8 cellular contexts compared by ENCODE assay signal in the genomic region with DNA sequence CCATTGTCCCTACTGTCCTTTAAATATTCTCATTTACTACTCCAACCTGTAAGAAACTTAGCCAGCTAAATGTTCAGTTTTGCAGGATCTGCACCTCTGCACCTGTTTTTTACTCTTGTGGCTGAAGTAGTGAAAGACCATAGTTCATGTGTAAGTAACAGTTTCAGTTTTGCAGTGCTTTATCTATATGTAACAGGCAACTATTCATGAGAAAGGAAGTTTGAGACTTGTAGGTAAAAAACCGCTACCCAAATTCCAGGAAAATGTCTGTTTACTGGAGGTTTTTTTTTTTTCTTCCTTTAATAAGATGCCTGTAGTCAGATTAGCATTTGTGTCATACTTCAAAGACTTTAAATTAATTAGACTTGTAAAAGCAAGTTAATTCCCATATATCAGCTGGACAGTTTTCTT. TPM values are rescaled to one million over a fixed set of nuclear protein-coding genes. Genes with fewer than 3 reads are reported as not detected.
DNase-seq lines count a peak whose midpoint lies in the region; ATAC-seq and TF ChIP-seq lines count a peak whose summit lies in the region.

No MANE protein-coding gene starts in this region.

- POLR2A ChIA-PET in CD4-positive, alpha-beta memory T cell (lab: Charles Lee; ENCODE audit: partially characterized antibody), result interaction anchor here (0.6 to 12.0 kb wide), 23 partner anchors 10 to 200 kb away, joined by 3 to 414 read pairs (median 9); partner anchors contain the start of gene MBNL1
- POLR2A ChIA-PET in activated naive CD8-positive, alpha-beta T cell treated with anti-CD3 and anti-CD28 coated beads, Interleukin-2, amount 10 ng/mL, durations not matched to agents 7 days and 5 days (lab: Charles Lee), result interaction anchor here (0.6 to 8.9 kb wide), 23 partner anchors 9 to 1481 kb away, joined by 3 to 258 read pairs (median 4); partner anchors contain the start of genes MBNL1 and SIAH2

- H3K9me3 Mint-ChIP-seq in CD4-positive, alpha-beta memory T cell, result no peaks in the 10 kb centered on the region
- H3K9me3 Mint-ChIP-seq in activated naive CD8-positive, alpha-beta T cell treated with anti-CD3 and anti-CD28 coated beads, Interleukin-2, amount 10 ng/mL, durations not matched to agents 7 days and 5 days, result no peaks in the 10 kb centered on the region

- CTCF ChIA-PET in CD4-positive, alpha-beta memory T cell (lab: Charles Lee; ENCODE audit: partially characterized antibody), result interaction anchor here (1.0 to 5.5 kb wide), 11 partner anchors 9 to 203 kb away, joined by 3 to 49 read pairs (median 6); partner anchors contain the start of gene MBNL1

- WGBS in gastroesophageal sphincter (ENCODE audit: low coverage in 1 of 2), 2 donors, result 78 to 83% methylated on average over 1 of the region's 1 CpG

- H3K4me1 ChIP-seq in CD4-positive, alpha-beta memory T cell (ENCODE audit: insufficient read depth, low read length), result peaks cover 63% of the 10 kb centered on the region
- H3K4me1 ChIP-seq in gastroesophageal sphincter, result peaks cover 0 to 22% (median 0%) of the 10 kb centered on the region in 3 donors

- no peak for TF ChIP-seq POLR2A in gastroesophageal sphincter (IDR thresholded peaks at IDR 0.05)

- peak overlapping the region; percentile 91 to 98 (median 94) for H3K4me3 Mint-ChIP-seq in CD4-positive, alpha-beta memory T cell
- peak overlapping the region; percentile 97 for H3K4me3 Mint-ChIP-seq in activated naive CD8-positive, alpha-beta T cell treated with anti-CD3 and anti-CD28 coated beads, Interleukin-2, amount 10 ng/mL, durations not matched to agents 7 days and 5 days

- intact Hi-C loops in CD4-positive, alpha-beta memory T cell (cut with micrococcal nuclease), result loop anchor here (1.0 to 2.0 kb wide), 4 partner anchors 10 to 59 kb away; partner anchors contain the start of gene MBNL1
- intact Hi-C loops in posterior cingulate gyrus (cut with DNase I), result no loop called here

- H3K27ac ChIP-seq in CD4-positive, alpha-beta memory T cell (ENCODE audit: low read depth, low read length), result peak overlapping the region; percentile 69
- H3K27ac ChIP-seq in gastroesophageal sphincter, result peak overlapping the region in 1 of 4 donors; percentile 9

- no peak for TF ChIP-seq EP300 in gastroesophageal sphincter (IDR thresholded peaks at IDR 0.05)

- TF ChIP-seq CTCF in gastroesophageal sphincter (IDR thresholded peaks at IDR 0.05), result no peak

- H3K27me3 Mint-ChIP-seq in CD4-positive, alpha-beta memory T cell, result no peaks in the 10 kb centered on the region
- no peaks in the 10 kb centered on the region for H3K27me3 Mint-ChIP-seq in activated naive CD8-positive, alpha-beta T cell treated with anti-CD3 and anti-CD28 coated beads, Interleukin-2, amount 10 ng/mL, durations not matched to agents 7 days and 5 days

- H3K27ac Mint-ChIP-seq in CD4-positive, alpha-beta memory T cell, result peak overlapping the region; percentile 82 to 97 (median 92)
- H3K27ac Mint-ChIP-seq in activated naive CD8-positive, alpha-beta T cell treated with anti-CD3 and anti-CD28 coated beads, Interleukin-2, amount 10 ng/mL, durations not matched to agents 7 days and 5 days, result peak overlapping the region; percentile 95

- H3K4me1 Mint-ChIP-seq in CD4-positive, alpha-beta memory T cell, result peaks cover 35 to 76% (median 44%) of the 10 kb centered on the region in 4 donors
- peaks cover 42% of the 10 kb centered on the region for H3K4me1 Mint-ChIP-seq in activated naive CD8-positive, alpha-beta T cell treated with anti-CD3 and anti-CD28 coated beads, Interleukin-2, amount 10 ng/mL, durations not matched to agents 7 days and 5 days

- H3K27me3 ChIP-seq in CD4-positive, alpha-beta memory T cell (ENCODE audit: insufficient read depth, low read length), result no peaks in the 10 kb centered on the region
- no peaks in the 10 kb centered on the region for H3K27me3 ChIP-seq in gastroesophageal sphincter

- H3K4me3 ChIP-seq in CD4-positive, alpha-beta memory T cell (ENCODE audit: low read length in 2 of 2), result peak overlapping the region; percentile 56 to 82
- H3K4me3 ChIP-seq in gastroesophageal sphincter, result no peak overlapping the region

- peaks cover 4 to 12% of the 10 kb centered on the region in 2 donors for H3K36me3 Mint-ChIP-seq in CD4-positive, alpha-beta memory T cell
- H3K36me3 Mint-ChIP-seq in activated naive CD8-positive, alpha-beta T cell treated with anti-CD3 and anti-CD28 coated beads, Interleukin-2, amount 10 ng/mL, durations not matched to agents 7 days and 5 days, result peaks cover 16% of the 10 kb centered on the region

- H3K9me3 ChIP-seq in CD4-positive, alpha-beta memory T cell (ENCODE audit: control insufficient read depth in 1 of 2, low read length in 2 of 2), result no peaks in the 10 kb centered on the region
- no peaks in the 10 kb centered on the region for H3K9me3 ChIP-seq in gastroesophageal sphincter

- ATAC-seq in GM19438 (IDR thresholded peaks at IDR 0.05; ENCODE audit: low read depth, unreplicated experiment) (peak; percentile 69), HG03196 (IDR thresholded peaks at IDR 0.05; ENCODE audit: unreplicated experiment) (peak; percentile 62), gastroesophageal sphincter (no peak)
- ATAC-seq in activated naive CD8-positive, alpha-beta T cell treated with anti-CD3 and anti-CD28 coated beads, Interleukin-2, amount 10 ng/mL, durations not matched to agents 7 days and 5 days (ENCODE audit: low read depth), result peak; percentile 72

- no peaks in the 10 kb centered on the region for H3K36me3 ChIP-seq in CD4-positive, alpha-beta memory T cell (ENCODE audit: insufficient read depth, low read length)
- H3K36me3 ChIP-seq in gastroesophageal sphincter, result no peaks in the 10 kb centered on the region

- peak; percentile 38 to 55 (median 53) for DNase-seq in CD4-positive, alpha-beta memory T cell
- DNase-seq in activated naive CD8-positive, alpha-beta T cell treated with anti-CD3 and anti-CD28 coated beads, Interleukin-2, amount 10 ng/mL, durations not matched to agents 7 days and 5 days, result no peak
- DNase-seq in SHP77 treated with DMSO at 0.1 percent for 48 hours (lab: John Stamatoyannopoulos, UW) (no peak), HK-2 (ENCODE audit: unreplicated experiment) (no peak), posterior cingulate gyrus (no peak)

RNA-seq across cellular contexts. Expression of gene MBNL1, which starts 25.4 kb away (rescaled TPM):
- 100 to 1,000 TPM; 420 to 430 TPM for total RNA-seq in CD4-positive, alpha-beta memory T cell
- 100 to 1,000 TPM; 289 to 302 TPM for polyA plus RNA-seq in CD4-positive, alpha-beta memory T cell
- 100 to 1,000 TPM; 446 to 447 TPM for total RNA-seq in activated naive CD8-positive, alpha-beta T cell treated with anti-CD3 and anti-CD28 coated beads, Interleukin-2, amount 10 ng/mL, durations not matched to agents 7 days and 5 days
- 100 to 1,000 TPM; 623 to 745 (median 684) TPM for total RNA-seq in gastroesophageal sphincter

Comparison
In these comparisons a context has a peak if more than half of its experiments do, and no peak if none do; other contexts are left out.
1. DNase-seq: peak in CD4-positive, alpha-beta memory T cell (5 of 5); none in activated naive CD8-positive, alpha-beta T cell treated with anti-CD3 and anti-CD28 coated beads, Interleukin-2, amount 10 ng/mL, durations not matched to agents 7 days and 5 days (single experiment), SHP77 treated with DMSO at 0.1 percent for 48 hours (single experiment), HK-2 (single experiment) and posterior cingulate gyrus (0 of 10).
2. H3K4me3 ChIP-seq: peak in CD4-positive, alpha-beta memory T cell (2 of 2); none in gastroesophageal sphincter (0 of 2).